Comparison of ENCODE assay signal across 19 cellular contexts in genomic region chr4:8235224-8235623, GRCh38.
"Had no signal": no experiment of that assay in that cellular context is flagged by ENCODE, and none has a peak within 500 bp of the region (broad histone marks: within the 10 kb centered on the region; RNA-seq: fewer than 3 reads in every experiment).

No MANE protein-coding gene starts in this region.

- H3K27ac ChIP-seq: body of pancreas, heart left ventricle, ovary, testis had no signal

- H3K36me3 Mint-ChIP-seq: activated CD8-positive, alpha-beta memory T cell treated with anti-CD3 and anti-CD28 coated beads, Interleukin-2, amount 10 ng/mL, durations not matched to agents 7 days and 5 days; activated naive CD4-positive, alpha-beta T cell treated with anti-CD3 and anti-CD28 coated beads, Interleukin-2, amount 50 U/mL, for 24 hours had no signal

- ATAC-seq: activated CD8-positive, alpha-beta memory T cell treated with anti-CD3 and anti-CD28 coated beads, Interleukin-2, amount 10 ng/mL, durations not matched to agents 7 days and 5 days; body of pancreas; heart left ventricle; left lobe of liver; stimulated activated naive CD8-positive, alpha-beta T cell treated with anti-CD3 and anti-CD28 coated beads, Interleukin-15, Interleukin-2, amounts not matched to agents 100 U/mL and 50 U/mL, for 24 hours had no signal

- H3K27me3 Mint-ChIP-seq: activated naive CD4-positive, alpha-beta T cell treated with anti-CD3 and anti-CD28 coated beads, Interleukin-2, amount 50 U/mL, for 24 hours; activated T-cell treated with anti-CD3 and anti-CD28 coated beads, Interleukin-2, amount 50 U/mL, for 24 hours; central memory CD8-positive, alpha-beta T cell had no signal

- H3K4me1 ChIP-seq: body of pancreas, heart left ventricle, testis had no signal

- H3K27ac Mint-ChIP-seq: activated CD8-positive, alpha-beta memory T cell treated with anti-CD3 and anti-CD28 coated beads, Interleukin-2, amount 10 ng/mL, durations not matched to agents 7 days and 5 days; activated naive CD4-positive, alpha-beta T cell treated with anti-CD3 and anti-CD28 coated beads, Interleukin-2, amount 50 U/mL, for 24 hours; activated T-cell treated with anti-CD3 and anti-CD28 coated beads, Interleukin-2, amount 50 U/mL, for 24 hours; nephron progenitor cell had no signal

- H3K4me1 Mint-ChIP-seq: activated CD8-positive, alpha-beta memory T cell treated with anti-CD3 and anti-CD28 coated beads, Interleukin-2, amount 10 ng/mL, durations not matched to agents 7 days and 5 days had no signal

- H3K27me3 ChIP-seq: body of pancreas, heart left ventricle, ovary, testis had no signal

- H3K9me3 ChIP-seq: body of pancreas, heart left ventricle, ovary, testis had no signal

- H3K4me3 ChIP-seq: body of pancreas, heart left ventricle, ovary, testis had no signal

- H3K4me3 Mint-ChIP-seq: activated CD8-positive, alpha-beta memory T cell treated with anti-CD3 and anti-CD28 coated beads, Interleukin-2, amount 10 ng/mL, durations not matched to agents 7 days and 5 days; activated naive CD4-positive, alpha-beta T cell treated with anti-CD3 and anti-CD28 coated beads, Interleukin-2, amount 50 U/mL, for 24 hours; activated T-cell treated with anti-CD3 and anti-CD28 coated beads, Interleukin-2, amount 50 U/mL, for 24 hours; central memory CD8-positive, alpha-beta T cell; nephron progenitor cell had no signal

- H3K36me3 ChIP-seq: ovary had no signal

- H3K9me3 Mint-ChIP-seq: activated naive CD4-positive, alpha-beta T cell treated with anti-CD3 and anti-CD28 coated beads, Interleukin-2, amount 50 U/mL, for 24 hours; activated T-cell treated with anti-CD3 and anti-CD28 coated beads, Interleukin-2, amount 50 U/mL, for 24 hours; central memory CD8-positive, alpha-beta T cell; nephron progenitor cell had no signal

- DNase-seq: activated CD8-positive, alpha-beta memory T cell treated with anti-CD3 and anti-CD28 coated beads, Interleukin-2, amount 10 ng/mL, durations not matched to agents 7 days and 5 days; activated effector memory CD4-positive, alpha-beta T cell treated with Interleukin-2 at 50 U/mL for 16 hours; activated T-cell treated with anti-CD3 and anti-CD28 coated beads, Interleukin-2, amount 50 U/mL, for 24 hours; amniotic stem cell; body of pancreas; cortex of kidney; effector CD8-positive, alpha-beta T cell; foreskin melanocyte; heart left ventricle; islet precursor cell; mesendoderm; nephron progenitor cell; ovary; stimulated activated CD4-positive, alpha-beta T cell treated with anti-CD3 and anti-CD28 coated beads, Interleukin-12 subunit alpha, Interleukin-12 subunit beta, amount 100 ng/mL, for 4 hours; stimulated activated naive CD8-positive, alpha-beta T cell treated with anti-CD3 and anti-CD28 coated beads, Interleukin-15, Interleukin-2, amounts not matched to agents 100 U/mL and 50 U/mL, for 24 hours; testis had no signal
